25 cellular contexts compared by ENCODE assay signal in genomic region chr13:25203256-25203794, GRCh38. TPM values are rescaled to one million over a fixed set of nuclear protein-coding genes. Genes with fewer than 3 reads are reported as not detected.
DNase-seq lines count a peak whose midpoint lies in the region; ATAC-seq and TF ChIP-seq lines count a peak whose summit lies in the region.
"Had no signal": no experiment of that assay in that cellular context is flagged by ENCODE, and none has a peak within 500 bp of the region (broad histone marks: within the 10 kb centered on the region; RNA-seq: fewer than 3 reads in every experiment).

No MANE protein-coding gene starts in this region.

- H3K79me1 ChIP-seq in IMR-90 (ENCODE audit: low read depth in 1 of 2, low read length in 2 of 2) = no peaks in the 10 kb centered on the region

- TF ChIP-seq RAD21 in IMR-90 (IDR thresholded peaks at IDR 0.05; ENCODE audit: low read length) = no peak

- no TSS peak for BruUV-seq in IMR-90 (replicated peaks; lab: Mats Ljungman, UMichigan)

- peak overlapping the region; percentile 87 for H3K27ac Mint-ChIP-seq in neural crest cell (ENCODE audit: unreplicated experiment)
- H3K27ac Mint-ChIP-seq in glutamatergic neuron (ENCODE audit: unreplicated experiment) = no peak overlapping the region
- H3K27ac Mint-ChIP-seq: CD4-positive, alpha-beta T cell; T-helper 2 cell treated with Interferon-gamma antibody and Interleukin-4, amounts not matched to agents 5 μg/mL and 100 μg/mL, for 36 hours had no signal

- H3K9ac ChIP-seq in IMR-90 (ENCODE audit: low read depth, low read length) = no peak overlapping the region

- TF ChIP-seq POLR2A in IMR-90 (IDR thresholded peaks at IDR 0.05; ENCODE audit: low read depth, low read length) = no peak

- no peak overlapping the region for H4K8ac ChIP-seq in IMR-90 (ENCODE audit: low read depth in 2 of 2, low read length in 2 of 2)

- H3K27me3 ChIP-seq in IMR-90 (ENCODE audit: control insufficient read depth, insufficient read depth, low read length) = peaks cover 4% of the 10 kb centered on the region
- H3K27me3 ChIP-seq: brain microvascular endothelial cell had no signal

- CTCF ChIA-PET in IMR-90 (lab: Yijun Ruan, JAX) = no interaction called here

- no peak overlapping the region for H3K56ac ChIP-seq in IMR-90 (ENCODE audit: extremely low read depth, insufficient read depth, low read length)

- no peaks in the 10 kb centered on the region for H3K27me3 Mint-ChIP-seq in neural crest cell (ENCODE audit: low read depth)
- H3K27me3 Mint-ChIP-seq in glutamatergic neuron (ENCODE audit: unreplicated experiment) = peaks cover 8% of the 10 kb centered on the region

- H2BK5ac ChIP-seq in IMR-90 (ENCODE audit: low read depth, low read length, poor library complexity, severe bottlenecking) = no peak overlapping the region

- H3K9me3 Mint-ChIP-seq in neural crest cell = no peaks in the 10 kb centered on the region
- H3K9me3 Mint-ChIP-seq in glutamatergic neuron (ENCODE audit: unreplicated experiment) = peaks cover 4% of the 10 kb centered on the region
- H3K9me3 Mint-ChIP-seq: activated naive CD4-positive, alpha-beta T cell treated with anti-CD3 and anti-CD28 coated beads, Interleukin-2, amount 50 U/mL, for 24 hours; CD4-positive, alpha-beta T cell; H9; T-helper 2 cell treated with Interferon-gamma antibody and Interleukin-4, amounts not matched to agents 5 μg/mL and 100 μg/mL, for 36 hours had no signal

- no peak overlapping the region for H2AK9ac ChIP-seq in IMR-90 (replicated peaks; ENCODE audit: low read depth, low read length, poor library complexity)

- ATAC-seq in IMR-90 (ENCODE audit: low read depth) = no peak
- no peak for ATAC-seq in HG02973 (IDR thresholded peaks at IDR 0.05; ENCODE audit: unreplicated experiment)
- no peak for ATAC-seq in HG03565 (IDR thresholded peaks at IDR 0.05; ENCODE audit: unreplicated experiment)
- ATAC-seq: A549, gastroesophageal sphincter had no signal

- no peak overlapping the region for H3K4me3 ChIP-seq in IMR-90 (ENCODE audit: insufficient read depth, low read depth, low read length)
- H3K4me3 ChIP-seq: A549, gastroesophageal sphincter, PC-9, spleen had no signal

- POLR2A ChIA-PET in IMR-90 (lab: Charles Lee; ENCODE audit: unreplicated experiment) = no interaction called here

- dilution Hi-C loops in IMR-90 (cut with HindIII; ENCODE audit: low sequenced_read_pairs, unreplicated experiment) = no loop called here

- no peak overlapping the region for H2BK15ac ChIP-seq in IMR-90 (ENCODE audit: low read depth, low read length)

- DNase-seq in AG20443 (ENCODE audit: low spot score) (peak; percentile 53), IMR-90 (no peak), neural crest cell (ENCODE audit: low read depth, low spot score) (no peak), glutamatergic neuron (no peak)
- no peak for DNase-seq in activated effector memory CD4-positive, alpha-beta T cell treated with anti-CD3 and anti-CD28 coated beads, Interleukin-2, amount 50 U/mL, for 16 hours
- DNase-seq: activated T-cell treated with anti-CD3 and anti-CD28 coated beads, Interleukin-2, amount 50 U/mL, for 48 hours; brain microvascular endothelial cell; CD4-positive, alpha-beta T cell; H9; NCI-H1105 treated with DMSO at 0.1 percent for 48 hours; NCI-H2107; NCI-H748 treated with DMSO at 0.1 percent for 48 hours; PC-9; spleen had no signal

- in situ Hi-C loops in IMR-90 (cut with MboI; ENCODE audit: low sequenced_read_pairs) = no loop called here

- no peak overlapping the region for H3K4ac ChIP-seq in IMR-90 (ENCODE audit: low read depth, low read length)

- H3K4me1 Mint-ChIP-seq in neural crest cell (peaks cover 9% of the 10 kb centered on the region), glutamatergic neuron (ENCODE audit: low read depth, unreplicated experiment) (peaks cover 4% of the 10 kb centered on the region)
- H3K4me1 Mint-ChIP-seq: activated naive CD4-positive, alpha-beta T cell treated with anti-CD3 and anti-CD28 coated beads, Interleukin-2, amount 50 U/mL, for 24 hours had no signal

- H3K4me3 Mint-ChIP-seq in neural crest cell (no peak overlapping the region), glutamatergic neuron (ENCODE audit: unreplicated experiment) (no peak overlapping the region)
- H3K4me3 Mint-ChIP-seq: activated naive CD4-positive, alpha-beta T cell treated with anti-CD3 and anti-CD28 coated beads, Interleukin-2, amount 50 U/mL, for 24 hours; CD4-positive, alpha-beta T cell; H9; T-helper 2 cell treated with Interferon-gamma antibody and Interleukin-4, amounts not matched to agents 5 μg/mL and 100 μg/mL, for 36 hours had no signal

- H3K27ac ChIP-seq in IMR-90 (ENCODE audit: insufficient read depth, low read length) = no peak overlapping the region
- peak overlapping the region; percentile 70 for H3K27ac ChIP-seq in cingulate gyrus (ENCODE audit: low read depth, low read length)
- H3K27ac ChIP-seq: A549, brain microvascular endothelial cell, gastroesophageal sphincter, PC-9, spleen had no signal

- no peaks in the 10 kb centered on the region for H4K20me1 ChIP-seq in IMR-90 (ENCODE audit: insufficient read depth, low read length)

- H3K9me1 ChIP-seq in IMR-90 (ENCODE audit: insufficient read depth, low read length) = no peaks in the 10 kb centered on the region

- H3K36me3 Mint-ChIP-seq in neural crest cell (ENCODE audit: low read depth) = peaks cover 2% of the 10 kb centered on the region
- H3K36me3 Mint-ChIP-seq in glutamatergic neuron (ENCODE audit: unreplicated experiment) = no peaks in the 10 kb centered on the region
- H3K36me3 Mint-ChIP-seq: activated naive CD4-positive, alpha-beta T cell treated with anti-CD3 and anti-CD28 coated beads, Interleukin-2, amount 50 U/mL, for 24 hours had no signal

- H3K23ac ChIP-seq in IMR-90 (ENCODE audit: low read depth, low read length) = no peak overlapping the region

- no peak overlapping the region for H4K5ac ChIP-seq in IMR-90 (ENCODE audit: low read depth, low read length)

- no peak overlapping the region for H3K18ac ChIP-seq in IMR-90 (ENCODE audit: low read depth, low read length)

- no peaks in the 10 kb centered on the region for H3K9me3 ChIP-seq in IMR-90 (ENCODE audit: control insufficient read depth, insufficient read depth, low read length)
- H3K9me3 ChIP-seq: A549, gastroesophageal sphincter, spleen had no signal

- WGBS in IMR-90 (ENCODE audit: extremely low coverage in 2 of 2, insufficient read length in 1 of 2), 2 experiments = 80% methylated on average over 3 of the region's 15 CpGs; no CpG with 5 or more reads in 1 of the 2 experiments

- H2AFZ ChIP-seq in IMR-90 (replicated peaks; ENCODE audit: low read length, poor library complexity) = peak overlapping the region; percentile 33
- H2AFZ ChIP-seq: PC-9 had no signal

- H4K91ac ChIP-seq in IMR-90 (ENCODE audit: insufficient read depth, low read depth, low read length) = no peak overlapping the region

- H3K14ac ChIP-seq in IMR-90 (replicated peaks; ENCODE audit: low read depth, low read length) = no peak overlapping the region

- no peak overlapping the region for H2BK20ac ChIP-seq in IMR-90 (ENCODE audit: low read depth, low read length)

- H3K36me3 ChIP-seq in IMR-90 (ENCODE audit: control insufficient read depth, insufficient read depth, low read length) = no peaks in the 10 kb centered on the region
- H3K36me3 ChIP-seq: brain microvascular endothelial cell, gastroesophageal sphincter, spleen had no signal

- H3K4me1 ChIP-seq in IMR-90 (ENCODE audit: control insufficient read depth, insufficient read depth, low read length) = no peaks in the 10 kb centered on the region
- H3K4me1 ChIP-seq: A549, gastroesophageal sphincter, spleen had no signal

- intact Hi-C loops in IMR-90 (cut with micrococcal nuclease) = no loop called here

- TF ChIP-seq CTCF in IMR-90 (conservative IDR thresholded peaks at IDR 0.05; ENCODE audit: low read depth, low read length) = no peak
- TF ChIP-seq CTCF in neural crest cell (conservative IDR thresholded peaks at IDR 0.05) = no peak
- no peak for TF ChIP-seq CTCF in glutamatergic neuron (IDR thresholded peaks at IDR 0.05; ENCODE audit: partially characterized antibody, unreplicated experiment)

- H3K4me2 ChIP-seq in IMR-90 (ENCODE audit: low read depth, low read length) = no peak overlapping the region
- H3K4me2 ChIP-seq: A549, PC-9 had no signal

- H2AK5ac ChIP-seq in IMR-90 (ENCODE audit: low read depth, low read length) = no peak overlapping the region

- no peak overlapping the region for H2BK120ac ChIP-seq in IMR-90 (ENCODE audit: low read depth, low read length)

TF ChIP-seq in IMR-90, 13 proteins besides CTCF, POLR2A, EP300 and RAD21:
- no peak for TF ChIP-seq ELK1 (IDR thresholded peaks at IDR 0.05; ENCODE audit: borderline replicate concordance, low read depth, low read length)
- no peak for TF ChIP-seq SMC3 (IDR thresholded peaks at IDR 0.05; ENCODE audit: low read depth, low read length)
- TF ChIP-seq CEBPB (IDR thresholded peaks at IDR 0.05; ENCODE audit: low read depth, low read length) = no peak
- no peak for TF ChIP-seq USF2 (IDR thresholded peaks at IDR 0.05; ENCODE audit: low read depth, low read length)
- TF ChIP-seq RFX5 (IDR thresholded peaks at IDR 0.05; ENCODE audit: low read depth, low read length) = no peak
- TF ChIP-seq RCOR1 (IDR thresholded peaks at IDR 0.05; ENCODE audit: insufficient replicate concordance, low read length) = no peak
- TF ChIP-seq FOS (IDR thresholded peaks at IDR 0.05; ENCODE audit: low read depth, low read length) = no peak
- TF ChIP-seq BHLHE40 (IDR thresholded peaks at IDR 0.05; ENCODE audit: low read depth, low read length) = no peak
- no peak for TF ChIP-seq MAFK (IDR thresholded peaks at IDR 0.05; ENCODE audit: low read depth, low read length)

RNA-seq across cellular contexts. Expression of gene AMER2, which starts 31.2 kb away (rescaled TPM):
- total RNA-seq in IMR-90 (2012; rRNA removed) = not detected in 2 replicates
- not detected in 2 replicates for polyA plus RNA-seq in IMR-90 (2012; rRNA removed)
- polyA plus RNA-seq in IMR-90 (2012; cell fraction: cytosol; rRNA removed) = not detected in 2 replicates
- not detected in 2 replicates for polyA plus RNA-seq in IMR-90 (2012; cell fraction: nucleus; rRNA removed; ENCODE audit: low replicate concordance)
- total RNA-seq in neural crest cell = 3.9 and 4.1 TPM in 2 replicates
- total RNA-seq in glutamatergic neuron (ENCODE audit: unreplicated experiment) = 1.5 TPM
- total RNA-seq: CD4-positive, alpha-beta T cell; dermis microvascular lymphatic vessel endothelial cell; liver; PC-9; posterior vena cava; spleen had no signal
- polyA plus RNA-seq: A549, esophagus, liver, spleen had no signal
